Comparison of ENCODE assay signal across 17 cellular contexts in genomic region chr9:20065076-20065475, GRCh38.
"Had no signal": no experiment of that assay in that cellular context is flagged by ENCODE, and none has a peak within 500 bp of the region (broad histone marks: within the 10 kb centered on the region; RNA-seq: fewer than 3 reads in every experiment).

No MANE protein-coding gene starts in this region.

- H3K27me3 Mint-ChIP-seq: activated CD4-positive, alpha-beta T cell treated with anti-CD3 and anti-CD28 coated beads for 36 hours; naive thymus-derived CD8-positive, alpha-beta T cell had no signal

- H3K27me3 ChIP-seq: brain microvascular endothelial cell had no signal

- H3K36me3 Mint-ChIP-seq: immature natural killer cell; naive thymus-derived CD8-positive, alpha-beta T cell had no signal

- H3K36me3 ChIP-seq: brain microvascular endothelial cell, lower lobe of right lung, thoracic aorta had no signal

- H3K9me3 Mint-ChIP-seq: activated T-helper 2 cell treated with anti-CD3 and anti-CD28 coated beads, Interferon-gamma antibody, Interleukin-2, Interleukin-4, amounts not matched to agents 10 μg/mL and 5 μg/mL and 100 μg/mL, durations not matched to agents 14 hours and 24 hours and 36 hours; endodermal cell; naive thymus-derived CD8-positive, alpha-beta T cell; stimulated activated naive CD8-positive, alpha-beta T cell treated with anti-CD3 and anti-CD28 coated beads, Interleukin-15, amount 100 ng/mL, for 72 hours; T-helper 2 cell treated with Interferon-gamma antibody and Interleukin-4, amounts not matched to agents 5 μg/mL and 100 μg/mL, for 36 hours had no signal

- H3K4me1 Mint-ChIP-seq: endodermal cell, immature natural killer cell had no signal

- H3K9me3 ChIP-seq: lower lobe of right lung, thoracic aorta had no signal

- H3K4me1 ChIP-seq: lower lobe of right lung had no signal

- H3K27ac Mint-ChIP-seq: activated CD4-positive, alpha-beta T cell treated with anti-CD3 and anti-CD28 coated beads for 36 hours; activated T-helper 2 cell treated with anti-CD3 and anti-CD28 coated beads, Interferon-gamma antibody, Interleukin-2, Interleukin-4, amounts not matched to agents 10 μg/mL and 5 μg/mL and 100 μg/mL, durations not matched to agents 14 hours and 24 hours and 36 hours; endodermal cell; immature natural killer cell; stimulated activated naive CD8-positive, alpha-beta T cell treated with anti-CD3 and anti-CD28 coated beads, Interleukin-15, amount 100 ng/mL, for 72 hours; T-helper 2 cell treated with Interferon-gamma antibody and Interleukin-4, amounts not matched to agents 5 μg/mL and 100 μg/mL, for 36 hours had no signal

- H3K4me3 ChIP-seq: lower lobe of right lung, thoracic aorta had no signal

- ATAC-seq: activated CD4-positive, alpha-beta T cell treated with anti-CD3 and anti-CD28 coated beads for 36 hours; left cardiac atrium; lower lobe of right lung; naive thymus-derived CD8-positive, alpha-beta T cell; stimulated activated naive CD8-positive, alpha-beta T cell treated with anti-CD3 and anti-CD28 coated beads, Interleukin-15, amount 100 ng/mL, for 72 hours had no signal

- DNase-seq: activated CD4-positive, alpha-beta T cell treated with anti-CD3 and anti-CD28 coated beads for 36 hours; activated naive CD4-positive, alpha-beta T cell treated with anti-CD3 and anti-CD28 coated beads, Interleukin-2, amount 50 U/mL, for 16 hours; activated T-cell treated with anti-CD3 and anti-CD28 coated beads for 4 hours; amygdala; brain microvascular endothelial cell; endodermal cell; glutamatergic neuron; immature natural killer cell; left cardiac atrium; lower lobe of right lung; naive thymus-derived CD8-positive, alpha-beta T cell; stimulated activated CD4-positive, alpha-beta T cell treated with anti-CD3 and anti-CD28 coated beads, Interleukin-2, amount 100 ng/mL, for 48 hours; stimulated activated naive CD8-positive, alpha-beta T cell treated with anti-CD3 and anti-CD28 coated beads, Interleukin-15, amount 100 ng/mL, for 72 hours; SW 1271 had no signal

- H3K27ac ChIP-seq: brain microvascular endothelial cell, lower lobe of right lung, thoracic aorta had no signal

- H3K4me3 Mint-ChIP-seq: activated CD4-positive, alpha-beta T cell treated with anti-CD3 and anti-CD28 coated beads for 36 hours; endodermal cell; immature natural killer cell; stimulated activated naive CD8-positive, alpha-beta T cell treated with anti-CD3 and anti-CD28 coated beads, Interleukin-15, amount 100 ng/mL, for 72 hours; T-helper 2 cell treated with Interferon-gamma antibody and Interleukin-4, amounts not matched to agents 5 μg/mL and 100 μg/mL, for 36 hours had no signal
